ENCODE assay signal across 9 cellular contexts in the genomic region with DNA sequence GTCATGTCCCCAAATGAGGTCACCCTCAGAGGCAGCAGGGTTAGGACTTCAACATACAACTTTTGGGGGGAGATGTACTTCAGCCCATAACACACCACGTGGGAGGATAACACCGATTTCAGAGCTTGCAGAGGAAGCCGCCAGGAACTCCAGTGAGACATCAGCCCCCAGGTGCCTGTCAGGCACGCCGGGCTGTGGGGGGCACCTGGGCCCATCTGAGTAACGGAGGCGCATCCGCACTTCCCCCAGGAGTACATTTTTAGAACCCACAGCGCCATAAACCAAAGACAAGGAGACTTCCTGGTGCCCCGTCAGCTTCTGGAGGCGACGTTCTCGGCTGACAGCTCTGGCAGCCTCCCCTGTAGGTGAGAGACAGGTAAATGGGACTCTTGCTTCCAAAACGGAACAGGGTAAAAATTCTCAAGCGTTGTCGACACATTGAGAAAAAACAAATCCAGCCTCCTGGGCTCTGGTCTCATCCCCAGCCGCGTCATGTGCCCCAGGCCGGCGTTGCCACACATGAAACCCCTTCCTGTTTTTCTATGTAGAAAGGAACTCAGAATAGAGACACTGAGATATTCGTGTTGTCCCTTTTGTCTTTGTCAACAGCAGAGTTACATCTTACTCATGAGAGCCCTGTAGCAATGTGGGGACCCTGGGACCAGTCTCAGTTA.
DNase-seq lines count a peak whose midpoint lies in the region.
"Had no signal": no experiment of that assay in that cellular context is flagged by ENCODE, and none has a peak within 500 bp of the region (broad histone marks: within the 10 kb centered on the region; RNA-seq: fewer than 3 reads in every experiment).

No MANE protein-coding gene starts in this region.

- no peak overlapping the region for H2AFZ ChIP-seq in Karpas-422 (ENCODE audit: low read length)

- H3K4me1 ChIP-seq in mucosa of rectum (ENCODE audit: control insufficient read depth in 2 of 2, insufficient read depth in 2 of 2, low read length in 2 of 2) (peaks cover 5 to 17% of the 10 kb centered on the region in 2 donors), Karpas-422 (ENCODE audit: low read length) (no peaks in the 10 kb centered on the region)

- 0 out of 2 replicates have a peak, but pooled peaks cover 4% of the 10 kb centered on the region for H4K20me1 ChIP-seq in Karpas-422 (ENCODE audit: insufficient read depth, low read depth, low read length)

- H3K9ac ChIP-seq in mucosa of rectum (ENCODE audit: low read depth in 1 of 2, low read length in 2 of 2) (peak overlapping the region in 1 of 2 donors; percentile 14), Karpas-422 (ENCODE audit: low read length) (no peak overlapping the region)

- H3K4me1 Mint-ChIP-seq in T-helper 1 cell treated with Interleukin-12 subunit alpha and Interleukin-12 subunit beta and Interleukin-4 antibody, amounts not matched to agents 30 μg/mL and 1 μg/mL, for 36 hours (ENCODE audit: low read depth), result peaks cover 15% of the 10 kb centered on the region
- peaks cover 31% of the 10 kb centered on the region for H3K4me1 Mint-ChIP-seq in activated naive CD4-positive, alpha-beta T cell treated with anti-CD3 and anti-CD28 coated beads, Interleukin-2, amount 50 U/mL, for 24 hours

- H3K4me3 Mint-ChIP-seq in T-helper 1 cell treated with Interleukin-12 subunit alpha and Interleukin-12 subunit beta and Interleukin-4 antibody, amounts not matched to agents 30 μg/mL and 1 μg/mL, for 36 hours, result peak overlapping the region; percentile 46
- peak overlapping the region; percentile 78 for H3K4me3 Mint-ChIP-seq in activated naive CD4-positive, alpha-beta T cell treated with anti-CD3 and anti-CD28 coated beads, Interleukin-2, amount 50 U/mL, for 24 hours

- no peaks in the 10 kb centered on the region for H3K9me3 Mint-ChIP-seq in T-helper 1 cell treated with Interleukin-12 subunit alpha and Interleukin-12 subunit beta and Interleukin-4 antibody, amounts not matched to agents 30 μg/mL and 1 μg/mL, for 36 hours
- no peaks in the 10 kb centered on the region for H3K9me3 Mint-ChIP-seq in activated naive CD4-positive, alpha-beta T cell treated with anti-CD3 and anti-CD28 coated beads, Interleukin-2, amount 50 U/mL, for 24 hours

- H3K27me3 ChIP-seq in mucosa of rectum (ENCODE audit: control insufficient read depth in 2 of 2, insufficient read depth in 2 of 2, low read length in 2 of 2) (no peaks in the 10 kb centered on the region), Karpas-422 (ENCODE audit: low read length) (no peaks in the 10 kb centered on the region)

- DNase-seq in NCI-H1092 (lab: John Stamatoyannopoulos, UW) (no peak), Karpas-422 (no peak), NCI-H1694 treated with DMSO at 0.1 percent for 48 hours (lab: John Stamatoyannopoulos, UW) (no peak), NCI-H2029 treated with DMSO at 0.1 percent for 48 hours (lab: John Stamatoyannopoulos, UW) (no peak)
- DNase-seq: NCI-H187 had no signal

- H3K36me3 ChIP-seq in mucosa of rectum (ENCODE audit: control insufficient read depth in 2 of 2, insufficient read depth in 2 of 2, low read length in 2 of 2), result peaks cover 11 to 22% of the 10 kb centered on the region in 2 donors
- H3K36me3 ChIP-seq in Karpas-422 (ENCODE audit: insufficient read depth, low read length), result no peaks in the 10 kb centered on the region

- no peaks in the 10 kb centered on the region for H3K79me2 ChIP-seq in Karpas-422 (ENCODE audit: low read length)

- H3K9me3 ChIP-seq in mucosa of rectum (ENCODE audit: control insufficient read depth in 2 of 2, low read length in 2 of 2), result no peaks in the 10 kb centered on the region
- H3K9me3 ChIP-seq in Karpas-422 (ENCODE audit: low read length), result no peaks in the 10 kb centered on the region

- H3K27ac ChIP-seq in mucosa of rectum (ENCODE audit: low read depth in 2 of 2, low read length in 2 of 2) (peak overlapping the region; percentile 53 to 61), temporal lobe (ENCODE audit: low read depth, low read length) (peak overlapping the region; percentile 79), Karpas-422 (ENCODE audit: low read length) (no peak overlapping the region)

- no peaks in the 10 kb centered on the region for H3K9me2 ChIP-seq in Karpas-422 (replicated peaks; ENCODE audit: insufficient read depth, low read length)

- H3K27me3 Mint-ChIP-seq in T-helper 1 cell treated with Interleukin-12 subunit alpha and Interleukin-12 subunit beta and Interleukin-4 antibody, amounts not matched to agents 30 μg/mL and 1 μg/mL, for 36 hours (ENCODE audit: low read depth), result no peaks in the 10 kb centered on the region
- no peaks in the 10 kb centered on the region for H3K27me3 Mint-ChIP-seq in activated naive CD4-positive, alpha-beta T cell treated with anti-CD3 and anti-CD28 coated beads, Interleukin-2, amount 50 U/mL, for 24 hours

- peak overlapping the region; percentile 90 for H3K27ac Mint-ChIP-seq in T-helper 1 cell treated with Interleukin-12 subunit alpha and Interleukin-12 subunit beta and Interleukin-4 antibody, amounts not matched to agents 30 μg/mL and 1 μg/mL, for 36 hours
- peak overlapping the region; percentile 96 for H3K27ac Mint-ChIP-seq in activated naive CD4-positive, alpha-beta T cell treated with anti-CD3 and anti-CD28 coated beads, Interleukin-2, amount 50 U/mL, for 24 hours

- no peaks in the 10 kb centered on the region for H3K36me3 Mint-ChIP-seq in T-helper 1 cell treated with Interleukin-12 subunit alpha and Interleukin-12 subunit beta and Interleukin-4 antibody, amounts not matched to agents 30 μg/mL and 1 μg/mL, for 36 hours (ENCODE audit: low read depth)
- no peaks in the 10 kb centered on the region for H3K36me3 Mint-ChIP-seq in activated naive CD4-positive, alpha-beta T cell treated with anti-CD3 and anti-CD28 coated beads, Interleukin-2, amount 50 U/mL, for 24 hours

- no peak overlapping the region for H3K4me3 ChIP-seq in mucosa of rectum (ENCODE audit: low read length in 2 of 2)
- no peak overlapping the region for H3K4me3 ChIP-seq in Karpas-422 (ENCODE audit: low read length)

- H3K4me2 ChIP-seq in Karpas-422 (ENCODE audit: low read depth, low read length, poor library complexity, severe bottlenecking), result no peak overlapping the region
